10 cellular contexts compared by ENCODE assay signal in genomic region chr19:13633109-13633508, GRCh38.
A peak's percentile ranks its signal among the peaks of the same experiment; 100 is the strongest.
DNase-seq lines count a peak whose midpoint lies in the region; TF ChIP-seq lines count a peak whose summit lies in the region.
"Had no signal": no experiment of that assay in that cellular context is flagged by ENCODE, and none has a peak within 500 bp of the region (broad histone marks: within the 10 kb centered on the region; RNA-seq: fewer than 3 reads in every experiment).

No MANE protein-coding gene starts in this region.

- no peak overlapping the region for H3K4me3 Mint-ChIP-seq in MCF 10A (ENCODE audit: unreplicated experiment)
- H3K4me3 Mint-ChIP-seq in type B pancreatic cell, result peak overlapping the region; percentile 47
- H3K4me3 Mint-ChIP-seq: activated T-cell treated with anti-CD3 and anti-CD28 coated beads, Interleukin-2, amount 50 U/mL, for 72 hours had no signal

- POLR2A ChIA-PET in MCF 10A (lab: Yijun Ruan, JAX), result interaction anchor here (1.0 kb wide), 1 partner anchor 11 kb away, joined by 3 read pairs; no protein-coding TSS in a partner anchor

- H3K36me3 Mint-ChIP-seq in MCF 10A (ENCODE audit: insufficient read depth, unreplicated experiment) (no peaks in the 10 kb centered on the region), type B pancreatic cell (no peaks in the 10 kb centered on the region)

- H3K4me2 ChIP-seq in mammary epithelial cell (ENCODE audit: insufficient read depth, low read depth, low read length), result no peak overlapping the region

- DNase-seq in MCF 10A (ENCODE audit: unreplicated experiment) (peak; percentile 47), mammary epithelial cell (no peak), NCI-H82 (lab: John Stamatoyannopoulos, UW) (peak; percentile 98), fibroblast of gingiva (ENCODE audit: low read depth) (peak; percentile 82), type B pancreatic cell (ENCODE audit: extremely low spot score, unreplicated experiment) (no peak), suprapubic skin (ENCODE audit: low spot score in 2 of 2) (no peak), SW 1271 (lab: John Stamatoyannopoulos, UW) (no peak)
- no peak for DNase-seq in central memory CD4-positive, alpha-beta T cell
- DNase-seq: activated T-cell treated with anti-CD3 and anti-CD28 coated beads, Interleukin-2, amount 50 U/mL, for 72 hours had no signal

- H3K9me3 Mint-ChIP-seq in MCF 10A (ENCODE audit: unreplicated experiment) (no peaks in the 10 kb centered on the region), type B pancreatic cell (no peaks in the 10 kb centered on the region)
- H3K9me3 Mint-ChIP-seq: activated T-cell treated with anti-CD3 and anti-CD28 coated beads, Interleukin-2, amount 50 U/mL, for 72 hours had no signal

- H2AFZ ChIP-seq in mammary epithelial cell (ENCODE audit: low read depth, low read length), result no peak overlapping the region

- H3K27me3 ChIP-seq in mammary epithelial cell (ENCODE audit: insufficient read depth, low read length) (no peaks in the 10 kb centered on the region), suprapubic skin (peaks cover 8% of the 10 kb centered on the region)
- H3K27me3 ChIP-seq: tibial nerve had no signal

- no peaks in the 10 kb centered on the region for H4K20me1 ChIP-seq in mammary epithelial cell (ENCODE audit: insufficient read depth, low read length)

- H3K4me1 ChIP-seq in mammary epithelial cell (ENCODE audit: insufficient read depth, low read length), result no peaks in the 10 kb centered on the region
- no peaks in the 10 kb centered on the region for H3K4me1 ChIP-seq in suprapubic skin
- H3K4me1 ChIP-seq: tibial nerve had no signal

- no peaks in the 10 kb centered on the region for H3K27me3 Mint-ChIP-seq in MCF 10A (ENCODE audit: insufficient read depth, unreplicated experiment)
- no peaks in the 10 kb centered on the region for H3K27me3 Mint-ChIP-seq in type B pancreatic cell

- H3K36me3 ChIP-seq in mammary epithelial cell (ENCODE audit: insufficient read depth, low read length) (no peaks in the 10 kb centered on the region), suprapubic skin (no peaks in the 10 kb centered on the region)
- H3K36me3 ChIP-seq: tibial nerve had no signal

- TF ChIP-seq CTCF in MCF 10A (IDR thresholded peaks at IDR 0.05; ENCODE audit: unreplicated experiment) (no peak), mammary epithelial cell (conservative IDR thresholded peaks at IDR 0.05 in 1 of 2, IDR thresholded peaks at IDR 0.05 in 1 of 2; ENCODE audit: extremely low read depth in 1 of 2, insufficient read depth in 1 of 2, low read depth in 1 of 2, low read length in 2 of 2) (no peak), type B pancreatic cell (conservative IDR thresholded peaks at IDR 0.05) (no peak), suprapubic skin (IDR thresholded peaks at IDR 0.05) (no peak)

- dilution Hi-C loops in mammary epithelial cell (cut with HindIII; ENCODE audit: low sequenced_read_pairs), result no loop called here

- intact Hi-C loops in MCF 10A (cut with micrococcal nuclease) (no loop called here), mammary epithelial cell (cut with micrococcal nuclease) (no loop called here)

- no peak for TF ChIP-seq EP300 in suprapubic skin (IDR thresholded peaks at IDR 0.05)

- H3K27ac ChIP-seq in mammary epithelial cell (ENCODE audit: insufficient read depth, low read depth, low read length) (no peak overlapping the region), suprapubic skin (no peak overlapping the region)
- H3K27ac ChIP-seq: tibial nerve had no signal

- H3K27ac Mint-ChIP-seq in MCF 10A (ENCODE audit: low read depth, unreplicated experiment), result no peak overlapping the region
- peak overlapping the region; percentile 81 for H3K27ac Mint-ChIP-seq in type B pancreatic cell
- H3K27ac Mint-ChIP-seq: activated T-cell treated with anti-CD3 and anti-CD28 coated beads, Interleukin-2, amount 50 U/mL, for 72 hours had no signal

- H3K9me3 ChIP-seq in mammary epithelial cell (replicated peaks; ENCODE audit: insufficient read depth, low read length) (no peaks in the 10 kb centered on the region), suprapubic skin (no peaks in the 10 kb centered on the region)

- CTCF ChIA-PET in MCF 10A (lab: Yijun Ruan, JAX), result interaction anchor here (0.6 kb wide), 2 partner anchors 237 to 355 kb away, joined by 3 to 4 read pairs; no protein-coding TSS in a partner anchor
- CTCF ChIA-PET in mammary epithelial cell (lab: Charles Lee; ENCODE audit: low non-redundant PET), result no interaction called here

- in situ Hi-C loops in mammary epithelial cell (cut with MboI; ENCODE audit: low sequenced_read_pairs in 2 of 2), result no loop called here

- BruUV-seq in MCF 10A (replicated peaks; lab: Mats Ljungman, UMichigan) (no TSS peak), mammary epithelial cell (replicated peaks; lab: Mats Ljungman, UMichigan) (no TSS peak)

- H3K4me1 Mint-ChIP-seq in MCF 10A (ENCODE audit: insufficient read depth, unreplicated experiment), result peaks cover 16% of the 10 kb centered on the region
- H3K4me1 Mint-ChIP-seq in type B pancreatic cell (ENCODE audit: unreplicated experiment), result peaks cover 9% of the 10 kb centered on the region

- TF ChIP-seq POLR2A in suprapubic skin (IDR thresholded peaks at IDR 0.05), result no peak

- H3K9ac ChIP-seq in mammary epithelial cell (ENCODE audit: insufficient read depth, low read length), result no peak overlapping the region

- H3K4me3 ChIP-seq in mammary epithelial cell (replicated peaks in 1 of 3; ENCODE audit: insufficient read depth in 1 of 3, low read depth in 2 of 3, low read length in 3 of 3), result no peak overlapping the region
- H3K4me3 ChIP-seq in suprapubic skin, result no peak overlapping the region
- H3K4me3 ChIP-seq: tibial nerve had no signal

- no peaks in the 10 kb centered on the region for H3K79me2 ChIP-seq in mammary epithelial cell (ENCODE audit: insufficient read depth, low read length)

- 3% methylated on average over 6 of the region's 6 CpGs for WGBS in mammary epithelial cell (ENCODE audit: low coverage, missing lambda C conversion rate)
- 3% methylated on average over 6 of the region's 6 CpGs for WGBS in suprapubic skin

Comparison
In these comparisons a context has a peak if more than half of its experiments do, and no peak if none do; other contexts are left out.
1. DNase-seq: peak in MCF 10A (single experiment), NCI-H82 (single experiment) and fibroblast of gingiva (single experiment); none in mammary epithelial cell (single experiment), type B pancreatic cell (single experiment), suprapubic skin (0 of 2), SW 1271 (0 of 2) and central memory CD4-positive, alpha-beta T cell (single experiment).